ENCODE assay signal across 22 cellular contexts in the genomic region with DNA sequence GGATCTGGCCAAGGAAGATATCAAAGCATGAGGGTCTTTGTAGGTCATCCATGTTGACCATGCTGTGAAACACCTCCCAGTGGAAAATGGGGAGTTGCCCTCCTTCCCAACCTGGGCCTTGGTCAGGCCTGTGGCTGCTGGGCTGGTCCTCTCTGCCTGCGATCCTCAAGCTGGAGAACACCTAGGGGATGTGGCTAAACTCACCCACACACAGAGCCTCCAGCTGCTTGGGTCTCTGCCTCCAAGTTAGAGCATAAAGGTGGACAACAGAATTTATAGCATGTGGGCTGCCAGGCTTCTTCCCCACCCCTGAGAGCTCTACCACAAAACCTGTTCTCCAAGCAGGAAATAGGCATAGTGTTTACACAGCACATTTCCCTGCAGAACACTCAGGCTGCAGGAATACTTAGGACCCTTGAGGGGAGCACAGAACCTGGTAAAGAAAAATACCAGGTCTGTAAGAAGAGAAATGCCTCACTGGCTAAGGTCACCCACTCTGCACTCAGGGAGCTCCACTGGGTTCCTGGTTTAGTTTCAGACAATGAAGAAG. TPM values are rescaled to one million over a fixed set of nuclear protein-coding genes. Genes with fewer than 3 reads are reported as not detected.
DNase-seq lines count a peak whose midpoint lies in the region; ATAC-seq, FAIRE-seq and TF ChIP-seq lines count a peak whose summit lies in the region.
"Had no signal": no experiment of that assay in that cellular context is flagged by ENCODE, and none has a peak within 500 bp of the region (broad histone marks: within the 10 kb centered on the region; RNA-seq: fewer than 3 reads in every experiment).

TSS of gene SFTPA2 (minus strand) at position 248 of the 550 bp plus-strand sequence. CDS start 924 bp downstream, outside the sequence.

- H3K9me3 ChIP-seq in left lung (no peaks in the 10 kb centered on the region), thymus (ENCODE audit: control insufficient read depth) (no peaks in the 10 kb centered on the region)
- H3K9me3 ChIP-seq: BLaER1 treated with 17β-estradiol and CSF1 and Interleukin-3, amounts not matched to agents 10 nM and 100 nM had no signal

- H3K27ac ChIP-seq in VCaP = peak within 1 kb of the TSS; percentile 86
- H3K27ac ChIP-seq in left lung = peak within 1 kb of the TSS; percentile 41 to 56
- no peak within 1 kb of the TSS for H3K27ac ChIP-seq in thymus (ENCODE audit: low read depth)
- H3K27ac ChIP-seq: BLaER1 treated with 17β-estradiol and CSF1 and Interleukin-3, amounts not matched to agents 10 nM and 100 nM; SK-N-MC had no signal

- TF ChIP-seq CTCF in VCaP (conservative IDR thresholded peaks at IDR 0.05) = no peak
- TF ChIP-seq CTCF in left lung (IDR thresholded peaks at IDR 0.05) = no peak

- WGBS in thymus = 76% methylated on average over 1 of the region's 1 CpG

- no peaks in the 10 kb centered on the region for H3K27me3 ChIP-seq in left lung
- H3K27me3 ChIP-seq in thymus (ENCODE audit: control insufficient read depth, insufficient read depth) = no peaks in the 10 kb centered on the region
- H3K27me3 ChIP-seq: BLaER1 treated with 17β-estradiol and CSF1 and Interleukin-3, amounts not matched to agents 10 nM and 100 nM had no signal

- ATAC-seq in left lung = peak; percentile 36
- ATAC-seq: HCT116 had no signal

- H3K4me3 ChIP-seq in left lung (peak within 1 kb of the TSS; percentile 0 to 13), thymus (ENCODE audit: low read length) (no peak within 1 kb of the TSS)
- H3K4me3 ChIP-seq: BLaER1 treated with 17β-estradiol and CSF1 and Interleukin-3, amounts not matched to agents 10 nM and 100 nM; SK-N-MC had no signal

- H3K4me1 ChIP-seq in left lung = no peaks in the 10 kb centered on the region
- no peaks in the 10 kb centered on the region for H3K4me1 ChIP-seq in thymus (ENCODE audit: control insufficient read depth, insufficient read depth, low read length)

- DNase-seq in G401 (ENCODE audit: low spot score) = peak; percentile 27
- DNase-seq in left lung = no peak
- no peak for DNase-seq in D341Med (ENCODE audit: low spot score)
- DNase-seq in GM12891 (ENCODE audit: insufficient read length, low spot score) = no peak
- no peak for DNase-seq in COLO668 (lab: John Stamatoyannopoulos, UW; ENCODE audit: unreplicated experiment)
- DNase-seq: DMS 273 treated with DMSO at 0.1 percent for 48 hours, GF-D8, GOT3, NCI-H1092 treated with DMSO at 0.1 percent for 48 hours, NCI-H146, NCI-H2081 treated with DMSO at 0.1 percent for 48 hours, SHP77 had no signal

- no peak for FAIRE-seq in GM12891 (lab: Jason Lieb, UNC)
- FAIRE-seq: RCC 7860 had no signal

- in situ Hi-C loops in G401 (cut with HindIII; ENCODE audit: low sequenced_read_pairs) = no loop called here

- H3K36me3 ChIP-seq in left lung (no peaks in the 10 kb centered on the region), thymus (ENCODE audit: control insufficient read depth, insufficient read depth) (no peaks in the 10 kb centered on the region)
- H3K36me3 ChIP-seq: BLaER1 treated with 17β-estradiol and CSF1 and Interleukin-3, amounts not matched to agents 10 nM and 100 nM had no signal

- intact Hi-C loops in left lung (cut with DNase I) = no loop called here

- no peak for TF ChIP-seq POLR2A in GM12891 (IDR thresholded peaks at IDR 0.05; ENCODE audit: low read depth, low read length)

TF ChIP-seq in GM12891, 5 proteins besides CTCF, POLR2A, EP300 and RAD21:
- no peak for TF ChIP-seq TAF1 (IDR thresholded peaks at IDR 0.05; ENCODE audit: low read depth, low read length)
- no peak for TF ChIP-seq PAX5 (IDR thresholded peaks at IDR 0.05; ENCODE audit: insufficient read depth, low read length, severe bottlenecking)
- TF ChIP-seq POLR2AphosphoS5 (IDR thresholded peaks at IDR 0.05; ENCODE audit: low read depth, low read length) = no peak

RNA-seq across cellular contexts. Expression of gene SFTPA2, which starts in this region (rescaled TPM):
- total RNA-seq in G401 (2014; rRNA removed; shearing (Covaris generic)) = not detected in 2 replicates
- total RNA-seq in left lung = over 10,000 TPM in 1 of 2 donors, 1,000 to 10,000 TPM in 1; 3,839 to 13,178 TPM
- 14.6 TPM for polyA plus RNA-seq in thymus
- not detected for polyA plus RNA-seq in GM12891 (2012; ENCODE audit: low read depth, missing spikeins)
- total RNA-seq: A673, Daoy, LHCN-M2, NCI-H460 had no signal

Comparison
In these comparisons a context has a peak if more than half of its experiments do, and no peak if none do; other contexts are left out.
1. RNA of gene SFTPA2 (total RNA-seq): 3,839 to 13,178 TPM in left lung; not detected in G401; every median in the first group is over 1,000 times any median in the second.
2. Peak in DNase-seq in G401; RNA of the gene not detected or under 1 TPM.